Comparison of ENCODE assay signal across 1 cellular context in genomic region chr1:9538669-9539164, GRCh38.
TF ChIP-seq lines count a peak whose summit lies in the region.

No MANE protein-coding gene starts in this region.

TF ChIP-seq in HepG2, 621 proteins besides CTCF, POLR2A, EP300 and RAD21 (continued from another document and continues in another):
- TF ChIP-seq PRDM4 (CRISPR knock-in tag; IDR thresholded peaks at IDR 0.05; ENCODE audit: borderline replicate concordance) = no peak
- TF ChIP-seq HOXA9 (CRISPR knock-in tag; IDR thresholded peaks at IDR 0.05; ENCODE audit: borderline replicate concordance) = 0 out of 2 replicates have a peak, but pooled peaks have one; percentile 39
- TF ChIP-seq ZNF335 (CRISPR knock-in tag; IDR thresholded peaks at IDR 0.05) = no peak
- TF ChIP-seq GATA4 (IDR thresholded peaks at IDR 0.05; ENCODE audit: borderline replicate concordance, low read depth) = no peak
- TF ChIP-seq ZHX1 (CRISPR knock-in tag; IDR thresholded peaks at IDR 0.05; ENCODE audit: low read depth) = no peak
- no peak for TF ChIP-seq MYNN (CRISPR knock-in tag; IDR thresholded peaks at IDR 0.05; ENCODE audit: low read depth)
- TF ChIP-seq DPF2 (CRISPR knock-in tag; IDR thresholded peaks at IDR 0.05; ENCODE audit: borderline replicate concordance, low read depth) = no peak; the same call in 1 of the 2 replicates
- TF ChIP-seq SMC3 (IDR thresholded peaks at IDR 0.05; ENCODE audit: low read length) = no peak
- TF ChIP-seq NFKBIZ (CRISPR knock-in tag; IDR thresholded peaks at IDR 0.05) = no peak
- no peak for TF ChIP-seq SP5 (CRISPR knock-in tag; IDR thresholded peaks at IDR 0.05; ENCODE audit: borderline replicate concordance, low read depth)
- TF ChIP-seq KDM5B (CRISPR knock-in tag; IDR thresholded peaks at IDR 0.05; ENCODE audit: borderline replicate concordance) = no peak
- TF ChIP-seq ZNF280D (CRISPR knock-in tag; IDR thresholded peaks at IDR 0.05) = 0 out of 2 replicates have a peak, but pooled peaks have one; percentile 9
- 0 out of 2 replicates have a peak, but pooled peaks have one; percentile 36 for TF ChIP-seq ZNF121 (CRISPR knock-in tag; IDR thresholded peaks at IDR 0.05)
- no peak for TF ChIP-seq ZNF609 (CRISPR knock-in tag; IDR thresholded peaks at IDR 0.05; ENCODE audit: borderline replicate concordance)
- no peak; the same call in 1 of the 2 replicates for TF ChIP-seq TGIF2 (CRISPR knock-in tag; IDR thresholded peaks at IDR 0.05)
- TF ChIP-seq HIVEP1 (CRISPR knock-in tag; IDR thresholded peaks at IDR 0.05) = 0 out of 2 replicates have a peak, but pooled peaks have one; percentile 18
- no peak for TF ChIP-seq POGZ (CRISPR knock-in tag; IDR thresholded peaks at IDR 0.05)
- no peak for TF ChIP-seq TRIM24 (CRISPR knock-in tag; IDR thresholded peaks at IDR 0.05)
- no peak for TF ChIP-seq RARA (CRISPR knock-in tag; IDR thresholded peaks at IDR 0.05)
- TF ChIP-seq STAG1 (CRISPR knock-in tag; IDR thresholded peaks at IDR 0.05) = no peak
- no peak for TF ChIP-seq NR0B2 (CRISPR knock-in tag; IDR thresholded peaks at IDR 0.05)
- TF ChIP-seq ZNF281 (CRISPR knock-in tag; IDR thresholded peaks at IDR 0.05; ENCODE audit: borderline replicate concordance) = no peak
- TF ChIP-seq DZIP1 (CRISPR knock-in tag; IDR thresholded peaks at IDR 0.05) = peak; percentile 14; the same call in 1 of the 2 replicates
- 0 out of 2 replicates have a peak, but pooled peaks have one; percentile 1 for TF ChIP-seq ZC3H13 (CRISPR knock-in tag; IDR thresholded peaks at IDR 0.05)
- no peak for TF ChIP-seq ZNF235 (CRISPR knock-in tag; IDR thresholded peaks at IDR 0.05; ENCODE audit: borderline replicate concordance)
- TF ChIP-seq RXRB (CRISPR knock-in tag; IDR thresholded peaks at IDR 0.05; ENCODE audit: borderline replicate concordance) = no peak
- no peak for TF ChIP-seq MAFG (CRISPR knock-in tag; IDR thresholded peaks at IDR 0.05)
- TF ChIP-seq RBFOX2 (IDR thresholded peaks at IDR 0.05; ENCODE audit: low read depth, low read length) = no peak
- no peak for TF ChIP-seq KDM5A (IDR thresholded peaks at IDR 0.05; ENCODE audit: borderline replicate concordance, low read length)
- TF ChIP-seq ZNF275 (CRISPR knock-in tag; IDR thresholded peaks at IDR 0.05; ENCODE audit: borderline replicate concordance) = no peak; the same call in 1 of the 2 replicates
- no peak for TF ChIP-seq ZGPAT (CRISPR knock-in tag; IDR thresholded peaks at IDR 0.05)
- TF ChIP-seq GABPA (IDR thresholded peaks at IDR 0.05; ENCODE audit: low read depth, low read length) = no peak
- no peak for TF ChIP-seq GABPA (CRISPR knock-in tag; IDR thresholded peaks at IDR 0.05; ENCODE audit: low read depth)
- TF ChIP-seq ZMYM2 (CRISPR knock-in tag; IDR thresholded peaks at IDR 0.05) = no peak
